10 cellular contexts compared by ENCODE assay signal in the genomic region with DNA sequence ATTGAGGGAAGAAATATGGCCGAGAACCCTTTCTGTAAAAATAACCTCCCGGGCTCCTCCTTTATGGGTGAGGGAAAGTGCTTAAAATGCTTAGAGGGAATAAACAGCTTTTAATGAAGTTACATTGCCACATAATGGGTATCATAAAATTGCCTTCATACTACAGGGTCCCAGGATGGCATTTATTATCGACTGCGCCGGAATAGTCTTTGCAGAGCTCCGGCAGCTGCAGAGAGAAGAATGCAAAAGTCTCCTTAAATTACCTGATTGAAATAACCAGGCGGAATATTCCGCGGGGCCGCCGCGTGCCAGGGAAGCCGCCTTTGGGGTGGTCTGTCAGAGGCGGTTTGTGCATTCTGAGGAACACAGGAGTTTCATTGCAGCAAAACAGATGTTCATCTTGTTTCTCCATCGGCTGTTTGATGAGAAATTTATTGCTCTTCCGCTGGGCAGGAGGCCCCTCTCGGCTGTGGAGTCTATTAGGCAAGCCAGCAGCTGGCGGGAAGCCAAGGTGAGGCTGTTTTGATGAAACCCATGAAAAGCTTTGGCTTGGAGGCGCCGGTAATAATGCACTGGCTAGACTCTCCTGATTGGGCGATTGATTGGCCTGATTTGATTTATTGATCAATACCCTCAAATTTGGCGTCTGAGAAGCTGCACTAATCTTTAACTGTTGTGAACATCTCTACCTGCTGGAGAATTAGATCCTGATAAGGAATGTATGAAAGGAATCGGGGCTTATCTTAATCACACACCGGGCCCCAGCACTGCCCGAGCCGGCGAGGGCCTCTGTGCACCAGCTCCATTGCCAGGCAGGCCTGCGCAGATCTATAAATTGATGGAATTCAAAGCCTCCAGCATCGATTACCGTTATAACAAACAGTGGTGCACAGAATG.
DNase-seq lines count a peak whose midpoint lies in the region; ATAC-seq and TF ChIP-seq lines count a peak whose summit lies in the region.
"Had no signal": no experiment of that assay in that cellular context is flagged by ENCODE, and none has a peak within 500 bp of the region (broad histone marks: within the 10 kb centered on the region; RNA-seq: fewer than 3 reads in every experiment).

No MANE protein-coding gene starts in this region.

- TF ChIP-seq CTCF in HEK293 (tag by site-specific recombination; IDR thresholded peaks at IDR 0.05) (no peak), endodermal cell (conservative IDR thresholded peaks at IDR 0.05) (no peak), chondrocyte (IDR thresholded peaks at IDR 0.05) (no peak)

- WGBS in endodermal cell (ENCODE audit: insufficient coverage in 1 of 2, insufficient read length in 1 of 2), 2 experiments, result 90 to 92% methylated on average over 25 to 30 of the region's 30 CpGs

- intact Hi-C loops in posterior vena cava (cut with DNase I), result no loop called here

- no peaks in the 10 kb centered on the region for H3K27me3 Mint-ChIP-seq in endodermal cell (ENCODE audit: insufficient read depth)
- peaks cover 31% of the 10 kb centered on the region for H3K27me3 Mint-ChIP-seq in chondrocyte (ENCODE audit: low read depth)

- CTCF ChIA-PET in HEK293 (lab: Yijun Ruan, JAX), result interaction anchor here (1.2 kb wide), 1 partner anchor 118 kb away, joined by 3 read pairs; no protein-coding TSS in a partner anchor

- no peak overlapping the region for H3K27ac Mint-ChIP-seq in endodermal cell
- H3K27ac Mint-ChIP-seq in chondrocyte (ENCODE audit: unreplicated experiment), result no peak overlapping the region

- ATAC-seq in HG02642 (IDR thresholded peaks at IDR 0.05; ENCODE audit: poor library complexity, unreplicated experiment), result no peak
- ATAC-seq: HCT116 had no signal

- H3K9ac ChIP-seq in endodermal cell (ENCODE audit: extremely low read depth, low read length, poor library complexity, severe bottlenecking), result no peak overlapping the region
- H3K9ac ChIP-seq: parathyroid adenoma had no signal

- DNase-seq in NCI-H446 treated with DMSO at 0.1 percent for 48 hours (lab: John Stamatoyannopoulos, UW) (peak; percentile 59), endodermal cell (no peak), posterior vena cava (ENCODE audit: low spot score) (peak; percentile 93), NCI-H1048 (lab: John Stamatoyannopoulos, UW) (no peak), AG08395 (ENCODE audit: low spot score) (no peak), chondrocyte (ENCODE audit: low spot score) (no peak)

- H3K4me1 Mint-ChIP-seq in endodermal cell, result peaks cover 10% of the 10 kb centered on the region
- H3K4me1 Mint-ChIP-seq in chondrocyte (ENCODE audit: low read depth), result no peaks in the 10 kb centered on the region

- H3K36me3 ChIP-seq in HEK293 (ENCODE audit: control insufficient read depth in 2 of 2, insufficient read depth in 1 of 2, low read length in 2 of 2) (no peaks in the 10 kb centered on the region), endodermal cell (ENCODE audit: control insufficient read depth, insufficient read depth, low read length) (no peaks in the 10 kb centered on the region)

- H3K4me3 ChIP-seq in HEK293 (ENCODE audit: low read depth, low read length) (no peak overlapping the region), endodermal cell (ENCODE audit: low read length) (no peak overlapping the region)

- POLR2A ChIA-PET in HEK293 (lab: Yijun Ruan, JAX), result no interaction called here

- no peak overlapping the region for H3K4me3 Mint-ChIP-seq in endodermal cell
- no peak overlapping the region for H3K4me3 Mint-ChIP-seq in chondrocyte (ENCODE audit: unreplicated experiment)

- H3K4me1 ChIP-seq in HEK293 (ENCODE audit: control insufficient read depth, insufficient read depth, low read length) (peaks cover 14% of the 10 kb centered on the region), endodermal cell (ENCODE audit: control insufficient read depth, insufficient read depth, low read length) (peaks cover 8% of the 10 kb centered on the region)
- H3K4me1 ChIP-seq: parathyroid adenoma had no signal

- H3K27ac ChIP-seq in HEK293 (ENCODE audit: extremely low read depth, low read depth, low read length) (peak overlapping the region; percentile 40), endodermal cell (ENCODE audit: low read depth, low read length) (peak overlapping the region; percentile 32)
- H3K27ac ChIP-seq: parathyroid adenoma had no signal

- no peaks in the 10 kb centered on the region for H3K36me3 Mint-ChIP-seq in endodermal cell (ENCODE audit: low read depth)
- H3K36me3 Mint-ChIP-seq in chondrocyte (ENCODE audit: low read depth), result no peaks in the 10 kb centered on the region

- H3K9me3 ChIP-seq in HEK293 (ENCODE audit: control insufficient read depth, insufficient read depth, low read depth, low read length) (no peaks in the 10 kb centered on the region), endodermal cell (ENCODE audit: control insufficient read depth, low read length) (no peaks in the 10 kb centered on the region)

- no peaks in the 10 kb centered on the region for H3K27me3 ChIP-seq in endodermal cell (ENCODE audit: control insufficient read depth, insufficient read depth, low read length, poor library complexity, severe bottlenecking)

- H3K9me3 Mint-ChIP-seq in endodermal cell (no peaks in the 10 kb centered on the region), chondrocyte (ENCODE audit: low read depth) (peaks cover 5% of the 10 kb centered on the region)

TF ChIP-seq in HEK293, 187 proteins besides CTCF, POLR2A, EP300 and RAD21 (continues in another document):
- no peak for TF ChIP-seq ZNF423 (tag by site-specific recombination; IDR thresholded peaks at IDR 0.05)
- peak; percentile 71 for TF ChIP-seq OSR2 (tag by site-specific recombination; IDR thresholded peaks at IDR 0.05)
- TF ChIP-seq ZNF37A (tag by site-specific recombination; IDR thresholded peaks at IDR 0.05), result no peak
- TF ChIP-seq ZNF292 (tag by site-specific recombination; IDR thresholded peaks at IDR 0.05; ENCODE audit: borderline replicate concordance, low read depth), result no peak
- no peak for TF ChIP-seq ZNF610 (tag by site-specific recombination; IDR thresholded peaks at IDR 0.05; ENCODE audit: borderline replicate concordance)
- TF ChIP-seq ZNF514 (tag by site-specific recombination; IDR thresholded peaks at IDR 0.05), result no peak
- TF ChIP-seq ZNF623 (tag by site-specific recombination; IDR thresholded peaks at IDR 0.05), result no peak
- no peak for TF ChIP-seq ZNF624 (tag by site-specific recombination; IDR thresholded peaks at IDR 0.05)
- no peak for TF ChIP-seq ZNF391 (tag by site-specific recombination; IDR thresholded peaks at IDR 0.05; ENCODE audit: borderline replicate concordance, low read depth)
- no peak for TF ChIP-seq ZNF792 (tag by site-specific recombination; IDR thresholded peaks at IDR 0.05)
- TF ChIP-seq ZNF214 (tag by site-specific recombination; IDR thresholded peaks at IDR 0.05; ENCODE audit: borderline replicate concordance), result no peak
- TF ChIP-seq ZNF521 (tag by site-specific recombination; IDR thresholded peaks at IDR 0.05), result no peak
- no peak for TF ChIP-seq ZNF785 (tag by site-specific recombination; IDR thresholded peaks at IDR 0.05)
- TF ChIP-seq ZNF335 (tag by site-specific recombination; conservative IDR thresholded peaks at IDR 0.05), result peak; percentile 77
- no peak for TF ChIP-seq ZNF157 (tag by site-specific recombination; IDR thresholded peaks at IDR 0.05)
- TF ChIP-seq, protein P1, sequence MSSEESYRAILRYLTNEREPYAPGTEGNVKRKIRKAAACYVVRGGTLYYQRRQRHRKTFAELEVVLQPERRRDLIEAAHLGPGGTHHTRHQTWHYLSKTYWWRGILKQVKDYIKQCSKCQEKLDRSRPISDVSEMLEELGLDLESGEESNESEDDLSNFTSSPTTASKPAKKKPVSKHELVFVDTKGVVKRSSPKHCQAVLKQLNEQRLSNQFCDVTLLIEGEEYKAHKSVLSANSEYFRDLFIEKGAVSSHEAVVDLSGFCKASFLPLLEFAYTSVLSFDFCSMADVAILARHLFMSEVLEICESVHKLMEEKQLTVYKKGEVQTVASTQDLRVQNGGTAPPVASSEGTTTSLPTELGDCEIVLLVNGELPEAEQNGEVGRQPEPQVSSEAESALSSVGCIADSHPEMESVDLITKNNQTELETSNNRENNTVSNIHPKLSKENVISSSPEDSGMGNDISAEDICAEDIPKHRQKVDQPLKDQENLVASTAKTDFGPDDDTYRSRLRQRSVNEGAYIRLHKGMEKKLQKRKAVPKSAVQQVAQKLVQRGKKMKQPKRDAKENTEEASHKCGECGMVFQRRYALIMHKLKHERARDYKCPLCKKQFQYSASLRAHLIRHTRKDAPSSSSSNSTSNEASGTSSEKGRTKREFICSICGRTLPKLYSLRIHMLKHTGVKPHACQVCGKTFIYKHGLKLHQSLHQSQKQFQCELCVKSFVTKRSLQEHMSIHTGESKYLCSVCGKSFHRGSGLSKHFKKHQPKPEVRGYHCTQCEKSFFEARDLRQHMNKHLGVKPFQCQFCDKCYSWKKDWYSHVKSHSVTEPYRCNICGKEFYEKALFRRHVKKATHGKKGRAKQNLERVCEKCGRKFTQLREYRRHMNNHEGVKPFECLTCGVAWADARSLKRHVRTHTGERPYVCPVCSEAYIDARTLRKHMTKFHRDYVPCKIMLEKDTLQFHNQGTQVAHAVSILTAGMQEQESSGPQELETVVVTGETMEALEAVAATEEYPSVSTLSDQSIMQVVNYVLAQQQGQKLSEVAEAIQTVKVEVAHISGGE (tag by site-specific recombination; conservative IDR thresholded peaks at IDR 0.05; ENCODE audit: low read depth), result 0 out of 2 replicates have a peak, but pooled peaks have one; percentile 12
- peak; percentile 56; the same call in 1 of the 2 replicates for TF ChIP-seq ZNF366 (tag by site-specific recombination; conservative IDR thresholded peaks at IDR 0.05)
- TF ChIP-seq ZNF404 (tag by site-specific recombination; IDR thresholded peaks at IDR 0.05), result no peak
- no peak for TF ChIP-seq ZNF350 (tag by site-specific recombination; IDR thresholded peaks at IDR 0.05)
- TF ChIP-seq GLI4 (tag by site-specific recombination; IDR thresholded peaks at IDR 0.05), result no peak
- TF ChIP-seq FEZF1 (tag by site-specific recombination; IDR thresholded peaks at IDR 0.05), result peak; percentile 96
- no peak for TF ChIP-seq ZNF513 (tag by site-specific recombination; IDR thresholded peaks at IDR 0.05)

Comparison
In these comparisons a context has a peak if more than half of its experiments do, and no peak if none do; other contexts are left out.
1. DNase-seq: peak in NCI-H446 treated with DMSO at 0.1 percent for 48 hours (single experiment) and posterior vena cava (single experiment); none in endodermal cell (single experiment), NCI-H1048 (single experiment), AG08395 (single experiment) and chondrocyte (single experiment).